In the genomic region with DNA sequence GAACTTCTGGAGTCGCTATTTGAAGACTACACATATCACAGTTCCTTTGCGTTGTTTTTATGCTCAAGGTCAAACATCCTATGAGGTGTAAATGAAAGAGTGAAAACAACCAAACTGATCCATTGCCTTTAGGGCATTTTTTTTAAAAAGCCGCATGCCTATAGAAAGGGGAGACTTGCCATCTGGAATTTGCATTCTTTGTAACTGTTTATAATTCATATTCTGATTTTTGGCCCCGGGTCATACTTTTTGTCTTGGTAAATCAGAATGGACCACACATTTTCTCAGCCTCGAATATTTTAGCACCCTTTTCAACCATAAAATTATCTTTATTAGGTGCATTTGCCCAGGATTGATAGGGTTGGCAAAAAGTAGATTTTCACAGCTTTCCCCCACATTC, we compare ENCODE assay signal across 37 cellular contexts.
"Had no signal": no experiment of that assay in that cellular context is flagged by ENCODE, and none has a peak within 500 bp of the region (broad histone marks: within the 10 kb centered on the region; RNA-seq: fewer than 3 reads in every experiment).

No MANE protein-coding gene starts in this region.

- ATAC-seq: activated naive CD4-positive, alpha-beta T cell treated with anti-CD3 and anti-CD28 coated beads, Interleukin-2, amount 50 U/mL, for 72 hours; activated naive CD8-positive, alpha-beta T cell treated with anti-CD3 and anti-CD28 coated beads, Interleukin-2, amount 50 U/mL, for 24 hours; activated T-cell treated with anti-CD3 and anti-CD28 coated beads, Interleukin-2, amount 50 U/mL, for 4 hours; activated T-cell treated with anti-CD3 and anti-CD28 coated beads, Interleukin-2, amount 50 U/mL, for 72 hours; activated T-helper 17 cell treated with anti-CD3 and anti-CD28 coated beads, Interleukin-2, amount 50 U/mL, for 72 hours; body of pancreas had no signal

- H3K4me1 Mint-ChIP-seq: activated naive CD4-positive, alpha-beta T cell treated with anti-CD3 and anti-CD28 coated beads, Interleukin-2, amount 10 ng/mL, durations not matched to agents 7 days and 5 days; activated naive CD4-positive, alpha-beta T cell treated with anti-CD3 and anti-CD28 coated beads, Interleukin-2, amount 50 U/mL, for 24 hours; activated naive CD8-positive, alpha-beta T cell treated with anti-CD3 and anti-CD28 coated beads for 36 hours; activated naive CD8-positive, alpha-beta T cell treated with anti-CD3 and anti-CD28 coated beads, Interleukin-2, amount 10 ng/mL, durations not matched to agents 7 days and 5 days; activated naive CD8-positive, alpha-beta T cell treated with anti-CD3 and anti-CD28 coated beads, Interleukin-2, amount 50 U/mL, for 24 hours; activated T-helper 17 cell treated with anti-CD3 and anti-CD28 coated beads, Interleukin-2, amount 50 U/mL, for 72 hours; central memory CD8-positive, alpha-beta T cell had no signal

- H3K4me1 ChIP-seq: ascending aorta, body of pancreas had no signal

- H3K27ac Mint-ChIP-seq: activated naive CD4-positive, alpha-beta T cell treated with anti-CD3 and anti-CD28 coated beads for 36 hours; activated naive CD4-positive, alpha-beta T cell treated with anti-CD3 and anti-CD28 coated beads, Interleukin-2, amount 10 ng/mL, durations not matched to agents 7 days and 5 days; activated naive CD4-positive, alpha-beta T cell treated with anti-CD3 and anti-CD28 coated beads, Interleukin-2, amount 50 U/mL, for 24 hours; activated naive CD4-positive, alpha-beta T cell treated with anti-CD3 and anti-CD28 coated beads, Interleukin-2, amount 50 U/mL, for 72 hours; activated naive CD8-positive, alpha-beta T cell; activated naive CD8-positive, alpha-beta T cell treated with anti-CD3 and anti-CD28 coated beads for 36 hours; activated naive CD8-positive, alpha-beta T cell treated with anti-CD3 and anti-CD28 coated beads, Interleukin-2, amount 10 ng/mL, durations not matched to agents 7 days and 5 days; activated naive CD8-positive, alpha-beta T cell treated with anti-CD3 and anti-CD28 coated beads, Interleukin-2, amount 50 U/mL, for 24 hours; activated T-cell treated with anti-CD3 and anti-CD28 coated beads, Interleukin-2, amount 50 U/mL, for 24 hours; activated T-cell treated with anti-CD3 and anti-CD28 coated beads, Interleukin-2, amount 50 U/mL, for 72 hours; activated T-helper 1 cell treated with anti-CD3 and anti-CD28 coated beads, Interleukin-12 subunit alpha, Interleukin-12 subunit beta, Interleukin-2, Interleukin-4 antibody, amounts not matched to agents 30 ng/mL and 10 ng/mL and 1 ng/mL, durations not matched to agents 14 hours and 24 hours and 36 hours; activated T-helper 17 cell treated with anti-CD3 and anti-CD28 coated beads, Interleukin-2, amount 50 U/mL, for 72 hours; activated T-helper 2 cell treated with anti-CD3 and anti-CD28 coated beads, Interferon-gamma antibody, Interleukin-2, Interleukin-4, amounts not matched to agents 10 μg/mL and 5 μg/mL and 100 μg/mL, durations not matched to agents 14 hours and 24 hours and 36 hours; brain had no signal

- H3K27ac ChIP-seq: adrenal gland, ascending aorta, body of pancreas, brain microvascular endothelial cell, breast epithelium, cardiac muscle cell had no signal

- H3K9me3 Mint-ChIP-seq: activated naive CD4-positive, alpha-beta T cell treated with anti-CD3 and anti-CD28 coated beads, Interleukin-2, amount 10 ng/mL, durations not matched to agents 7 days and 5 days; activated naive CD8-positive, alpha-beta T cell treated with anti-CD3 and anti-CD28 coated beads, Interleukin-2, amount 10 ng/mL, durations not matched to agents 7 days and 5 days; activated T-cell treated with anti-CD3 and anti-CD28 coated beads, Interleukin-2, amount 50 U/mL, for 24 hours; activated T-helper 1 cell treated with anti-CD3 and anti-CD28 coated beads, Interleukin-12 subunit alpha, Interleukin-12 subunit beta, Interleukin-2, Interleukin-4 antibody, amounts not matched to agents 30 ng/mL and 10 ng/mL and 1 ng/mL, durations not matched to agents 14 hours and 24 hours and 36 hours; activated T-helper 17 cell treated with anti-CD3 and anti-CD28 coated beads, Interleukin-2, amount 50 U/mL, for 72 hours; activated T-helper 2 cell treated with anti-CD3 and anti-CD28 coated beads, Interferon-gamma antibody, Interleukin-2, Interleukin-4, amounts not matched to agents 10 μg/mL and 5 μg/mL and 100 μg/mL, durations not matched to agents 14 hours and 24 hours and 36 hours; central memory CD8-positive, alpha-beta T cell had no signal

- H3K36me3 ChIP-seq: adrenal gland, brain microvascular endothelial cell, breast epithelium, cardiac muscle cell had no signal

- H3K27me3 ChIP-seq: adrenal gland, ascending aorta, body of pancreas, brain microvascular endothelial cell, breast epithelium, cardiac muscle cell had no signal

- DNase-seq: activated effector memory CD4-positive, alpha-beta T cell treated with anti-CD3 and anti-CD28 coated beads, Interleukin-2, amount 50 U/mL, for 16 hours; activated effector memory CD4-positive, alpha-beta T cell treated with Interleukin-2 at 50 U/mL for 16 hours; activated gamma-delta T cell; activated gamma-delta T cell treated with Interleukin-2 at 50 U/mL for 16 hours; activated naive CD4-positive, alpha-beta T cell; activated naive CD4-positive, alpha-beta T cell treated with anti-CD3 and anti-CD28 coated beads for 36 hours; activated naive CD4-positive, alpha-beta T cell treated with anti-CD3 and anti-CD28 coated beads, Interleukin-2, amount 10 ng/mL, durations not matched to agents 7 days and 5 days; activated naive CD4-positive, alpha-beta T cell treated with anti-CD3 and anti-CD28 coated beads, Interleukin-2, amount 50 U/mL, for 16 hours; activated naive CD4-positive, alpha-beta T cell treated with Interleukin-2 at 50 U/mL for 16 hours; activated naive CD8-positive, alpha-beta T cell treated with anti-CD3 and anti-CD28 coated beads for 36 hours; activated naive CD8-positive, alpha-beta T cell treated with anti-CD3 and anti-CD28 coated beads, Interleukin-2, amount 10 ng/mL, durations not matched to agents 7 days and 5 days; activated naive CD8-positive, alpha-beta T cell treated with anti-CD3 and anti-CD28 coated beads, Interleukin-2, amount 50 U/mL, for 24 hours; activated T-cell treated with anti-CD3 and anti-CD28 coated beads, Interleukin-2, amount 50 U/mL, for 24 hours; activated T-cell treated with anti-CD3 and anti-CD28 coated beads, Interleukin-2, amount 50 U/mL, for 4 hours; activated T-cell treated with anti-CD3 and anti-CD28 coated beads, Interleukin-2, amount 50 U/mL, for 48 hours; activated T-cell treated with anti-CD3 and anti-CD28 coated beads, Interleukin-2, amount 50 U/mL, for 72 hours; adrenal gland; amniotic stem cell; amygdala; anterior cingulate cortex; aorta; body of pancreas; brain microvascular endothelial cell; caudate nucleus; central memory CD4-positive, alpha-beta T cell; cerebellar nuclear complex had no signal

- H3K9me3 ChIP-seq: adrenal gland, ascending aorta, body of pancreas, breast epithelium had no signal

- H3K27me3 Mint-ChIP-seq: activated naive CD4-positive, alpha-beta T cell treated with anti-CD3 and anti-CD28 coated beads, Interleukin-2, amount 10 ng/mL, durations not matched to agents 7 days and 5 days; activated naive CD8-positive, alpha-beta T cell; activated naive CD8-positive, alpha-beta T cell treated with anti-CD3 and anti-CD28 coated beads for 36 hours; activated T-cell treated with anti-CD3 and anti-CD28 coated beads, Interleukin-2, amount 50 U/mL, for 24 hours; brain had no signal

- H3K4me3 Mint-ChIP-seq: activated naive CD4-positive, alpha-beta T cell treated with anti-CD3 and anti-CD28 coated beads for 36 hours; activated naive CD4-positive, alpha-beta T cell treated with anti-CD3 and anti-CD28 coated beads, Interleukin-2, amount 10 ng/mL, durations not matched to agents 7 days and 5 days; activated naive CD4-positive, alpha-beta T cell treated with anti-CD3 and anti-CD28 coated beads, Interleukin-2, amount 50 U/mL, for 24 hours; activated naive CD8-positive, alpha-beta T cell; activated naive CD8-positive, alpha-beta T cell treated with anti-CD3 and anti-CD28 coated beads for 36 hours; activated naive CD8-positive, alpha-beta T cell treated with anti-CD3 and anti-CD28 coated beads, Interleukin-2, amount 10 ng/mL, durations not matched to agents 7 days and 5 days; activated naive CD8-positive, alpha-beta T cell treated with anti-CD3 and anti-CD28 coated beads, Interleukin-2, amount 50 U/mL, for 24 hours; activated T-cell treated with anti-CD3 and anti-CD28 coated beads, Interleukin-2, amount 50 U/mL, for 24 hours; activated T-cell treated with anti-CD3 and anti-CD28 coated beads, Interleukin-2, amount 50 U/mL, for 4 hours; activated T-cell treated with anti-CD3 and anti-CD28 coated beads, Interleukin-2, amount 50 U/mL, for 72 hours; activated T-helper 1 cell treated with anti-CD3 and anti-CD28 coated beads, Interleukin-12 subunit alpha, Interleukin-12 subunit beta, Interleukin-2, Interleukin-4 antibody, amounts not matched to agents 30 ng/mL and 10 ng/mL and 1 ng/mL, durations not matched to agents 14 hours and 24 hours and 36 hours; activated T-helper 17 cell treated with anti-CD3 and anti-CD28 coated beads, Interleukin-2, amount 50 U/mL, for 72 hours; brain; central memory CD8-positive, alpha-beta T cell had no signal

- H3K4me3 ChIP-seq: adrenal gland, ascending aorta, body of pancreas, breast epithelium, cardiac muscle cell had no signal

- H3K36me3 Mint-ChIP-seq: activated naive CD4-positive, alpha-beta T cell treated with anti-CD3 and anti-CD28 coated beads, Interleukin-2, amount 10 ng/mL, durations not matched to agents 7 days and 5 days; activated naive CD4-positive, alpha-beta T cell treated with anti-CD3 and anti-CD28 coated beads, Interleukin-2, amount 50 U/mL, for 72 hours; activated naive CD8-positive, alpha-beta T cell treated with anti-CD3 and anti-CD28 coated beads, Interleukin-2, amount 10 ng/mL, durations not matched to agents 7 days and 5 days had no signal
